In the genomic region with DNA sequence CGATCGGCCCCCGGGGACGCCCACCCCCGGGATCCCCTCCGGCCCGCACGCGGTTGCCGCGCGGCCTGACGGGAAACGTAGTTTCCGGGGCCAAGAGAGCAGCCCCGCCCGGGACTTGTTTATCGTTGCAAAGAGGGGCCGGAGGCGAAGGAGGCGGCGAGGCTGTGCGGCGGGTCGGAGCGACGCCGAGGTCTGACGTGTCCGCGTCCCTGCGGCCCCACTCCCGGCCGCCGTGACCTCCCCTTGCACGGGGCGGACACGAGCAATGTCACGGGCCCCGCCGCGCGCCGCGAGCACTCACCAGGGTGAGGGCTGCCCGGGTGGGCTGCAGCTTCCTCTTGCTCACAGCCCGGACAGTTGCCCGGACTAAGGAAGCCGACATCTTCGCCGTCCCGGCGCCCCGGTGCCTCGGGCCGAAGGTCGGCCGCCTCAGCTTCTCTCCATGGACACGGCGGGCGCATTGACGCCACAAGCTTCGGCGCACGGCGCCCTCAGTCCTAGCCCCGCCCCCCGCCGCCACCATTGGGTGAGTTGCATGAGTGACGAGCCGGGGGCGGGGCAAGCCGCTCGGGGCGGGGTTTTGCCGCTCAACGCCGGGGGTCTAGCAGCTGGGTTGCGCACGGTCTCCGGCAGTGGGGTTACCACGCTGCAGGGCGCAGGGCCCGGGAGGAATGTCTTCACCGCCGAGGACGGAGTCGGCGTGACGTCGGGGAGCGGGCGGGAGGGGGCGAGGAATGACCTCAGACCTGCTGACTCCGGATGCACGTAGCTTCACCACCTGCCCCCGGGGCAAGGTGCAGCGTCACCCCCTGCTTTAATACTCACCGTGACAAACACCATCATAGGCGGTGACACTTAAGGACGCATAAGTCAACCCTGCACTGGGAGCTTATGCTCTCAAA, we compare ENCODE assay signal across 8 cellular contexts. TPM values are rescaled to one million over a fixed set of nuclear protein-coding genes. Genes with fewer than 3 reads are reported as not detected.
A peak's percentile ranks its signal among the peaks of the same experiment; 100 is the strongest.
DNase-seq lines count a peak whose midpoint lies in the region; ATAC-seq lines count a peak whose summit lies in the region.

ISCA1 (minus strand) TSS at position 462 of the 902 bp plus-strand sequence; CDS start at position 382, 80 bp downstream.

- peak within 1 kb of the TSS; percentile 63 for H3K9ac ChIP-seq in endocrine pancreas (ENCODE audit: control insufficient read depth, insufficient read depth, low read length)

- no peaks in the 10 kb centered on the region for H3K27me3 ChIP-seq in endocrine pancreas (ENCODE audit: control insufficient read depth, insufficient read depth, low read length)

- H3K4me3 ChIP-seq in endocrine pancreas (ENCODE audit: control insufficient read depth, insufficient read depth, low read length) = peak within 1 kb of the TSS; percentile 81

- no peaks in the 10 kb centered on the region for H3K9me3 ChIP-seq in endocrine pancreas (ENCODE audit: control insufficient read depth, low read length)

- in situ Hi-C loops in Caki2 (cut with HindIII; ENCODE audit: low pct_unique_long_range_greater_than_20kb, low sequenced_read_pairs) = no loop called here

- H3K36me3 ChIP-seq in endocrine pancreas (ENCODE audit: control insufficient read depth, insufficient read depth, low read length) = no peaks in the 10 kb centered on the region

- peaks cover 13% of the 10 kb centered on the region for H3K4me1 ChIP-seq in endocrine pancreas (ENCODE audit: control insufficient read depth, insufficient read depth, low read length)

- DNase-seq in Caki2 (ENCODE audit: low read depth) (peak; percentile 90), HUDEP-2 (lab: John Stamatoyannopoulos, UW; ENCODE audit: unreplicated experiment in 76 of 76) (peak in 75 of 76 experiments; percentile 40 to 97 (median 88)), NOMO-1 treated with dmso at 0.1 percent for 144 hours (lab: John Stamatoyannopoulos, UW; ENCODE audit: unreplicated experiment) (peak; percentile 33), mesenteric fat pad (ENCODE audit: low spot score) (peak; percentile 99)
- peak; percentile 97 for DNase-seq in activated CD8-positive, alpha-beta memory T cell treated with anti-CD3 and anti-CD28 coated beads, Interleukin-2, amount 50 U/mL, for 1 hour (ENCODE audit: extremely low read depth)
- DNase-seq in stimulated activated CD8-positive, alpha-beta memory T cell treated with anti-CD3 and anti-CD28 coated beads, Interleukin-15, amount 100 ng/mL, for 24 hours (ENCODE audit: low read depth) = peak; percentile 94

- peak; percentile 81 for ATAC-seq in GM21390 (IDR thresholded peaks at IDR 0.05; ENCODE audit: unreplicated experiment)

RNA-seq across cellular contexts. Expression of gene ISCA1, which starts in this region (rescaled TPM):
- total RNA-seq in Caki2 (2014; rRNA removed; shearing (Covaris generic); ENCODE audit: low replicate concordance) = 58.0 and 60.6 TPM in 2 replicates
- 45.2 TPM for total RNA-seq in mesenteric fat pad

Comparison
In these comparisons a context has a peak if more than half of its experiments do, and no peak if none do; other contexts are left out.
1. Peak in every context shown above with its lines: DNase-seq, ATAC-seq and H3K4me3 ChIP-seq.
2. DNase-seq: peak in every context shown above with its lines; median percentile 99 in mesenteric fat pad; 97 in activated CD8-positive, alpha-beta memory T cell treated with anti-CD3 and anti-CD28 coated beads, Interleukin-2, amount 50 U/mL, for 1 hour; 94 in stimulated activated CD8-positive, alpha-beta memory T cell treated with anti-CD3 and anti-CD28 coated beads, Interleukin-15, amount 100 ng/mL, for 24 hours; 90 in Caki2; 88 in HUDEP-2; 33 in NOMO-1 treated with dmso at 0.1 percent for 144 hours.